In the genomic region with DNA sequence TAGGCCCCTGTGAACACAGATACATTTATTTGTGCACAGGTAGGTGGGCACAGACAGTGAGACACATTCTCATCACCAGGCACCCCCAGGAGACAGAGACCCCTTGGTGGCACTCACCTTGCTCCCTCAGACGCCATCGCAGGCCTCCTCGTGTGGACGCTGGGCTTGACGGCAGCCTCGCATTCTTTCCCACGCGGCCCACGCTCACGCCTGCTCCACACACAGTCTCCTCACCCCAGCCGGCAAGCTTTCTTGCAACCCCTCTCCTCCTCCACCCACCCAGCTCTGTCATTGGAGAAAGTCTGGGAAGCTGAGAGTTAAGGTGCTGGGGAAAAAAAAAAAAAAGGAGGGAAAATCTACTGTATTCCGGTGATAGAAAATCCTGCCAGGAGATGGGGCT, we compare ENCODE assay signal across 25 cellular contexts. TPM values are rescaled to one million over a fixed set of nuclear protein-coding genes. Genes with fewer than 3 reads are reported as not detected.
DNase-seq lines count a peak whose midpoint lies in the region; ATAC-seq, FAIRE-seq and TF ChIP-seq lines count a peak whose summit lies in the region.
"Had no signal": no experiment of that assay in that cellular context is flagged by ENCODE, and none has a peak within 500 bp of the region (broad histone marks: within the 10 kb centered on the region; RNA-seq: fewer than 3 reads in every experiment).

No MANE protein-coding gene starts in this region.

- H2BK120ac ChIP-seq in IMR-90 (ENCODE audit: low read depth, low read length) = no peak overlapping the region

- H2AK9ac ChIP-seq in IMR-90 (replicated peaks; ENCODE audit: low read depth, low read length, poor library complexity) = no peak overlapping the region

- peak overlapping the region; percentile 13; the same call in 1 of the 2 replicates for H3K14ac ChIP-seq in IMR-90 (replicated peaks; ENCODE audit: low read depth, low read length)

- no peak overlapping the region for H3K18ac ChIP-seq in IMR-90 (ENCODE audit: low read depth, low read length)

- H3K4me2 ChIP-seq in IMR-90 (ENCODE audit: low read depth, low read length) = no peak overlapping the region

- peaks cover 26% of the 10 kb centered on the region for H3K4me1 ChIP-seq in IMR-90 (ENCODE audit: control insufficient read depth, insufficient read depth, low read length)
- peaks cover 0 to 57% (median 52%) of the 10 kb centered on the region in 4 donors for H3K4me1 ChIP-seq in tibial artery

- TF ChIP-seq CTCF in IMR-90 (conservative IDR thresholded peaks at IDR 0.05; ENCODE audit: low read depth, low read length) = no peak
- TF ChIP-seq CTCF in neural crest cell (conservative IDR thresholded peaks at IDR 0.05) = no peak
- TF ChIP-seq CTCF in tibial artery (IDR thresholded peaks at IDR 0.05) = no peak

- no peak overlapping the region for H2BK5ac ChIP-seq in IMR-90 (ENCODE audit: low read depth, low read length, poor library complexity, severe bottlenecking)

- BruUV-seq in IMR-90 (replicated peaks; lab: Mats Ljungman, UMichigan) = no TSS peak

- no peak overlapping the region for H2BK15ac ChIP-seq in IMR-90 (ENCODE audit: low read depth, low read length)

- DNase-seq in IMR-90 (peak; percentile 24), neural crest cell (ENCODE audit: low read depth, low spot score) (no peak), tibial artery (no peak), SKM-1 treated with dmso at 0.1 percent for 144 hours (lab: John Stamatoyannopoulos, UW; ENCODE audit: unreplicated experiment) (no peak), frontal cortex (ENCODE audit: low spot score in 2 of 2) (no peak)
- DNase-seq: activated CD8-positive, alpha-beta T cell treated with anti-CD3 and anti-CD28 coated beads for 36 hours; activated naive CD4-positive, alpha-beta T cell treated with Interleukin-2 at 50 U/mL for 16 hours; activated T-cell treated with anti-CD3 and anti-CD28 coated beads, Interleukin-2, amount 50 U/mL, for 1 hour; BE2C; Caco-2; effector memory CD4-positive, alpha-beta T cell; esophagus squamous epithelium; glutamatergic neuron; Kasumi-1; NCI-H1092; NCI-H2029 treated with DMSO at 0.1 percent for 48 hours; NCI-H510A; RPMI8226; transverse colon had no signal

- H3K56ac ChIP-seq in IMR-90 (ENCODE audit: extremely low read depth, insufficient read depth, low read length) = no peak overlapping the region

- H3K27ac ChIP-seq in IMR-90 (ENCODE audit: insufficient read depth, low read length) (peak overlapping the region; percentile 64; the same call in 1 of the 2 replicates), cingulate gyrus (ENCODE audit: low read depth, low read length) (peak overlapping the region; percentile 61), tibial artery (peak overlapping the region; percentile 98 to 99)
- H3K27ac ChIP-seq: esophagus squamous epithelium, right lobe of liver had no signal

- no peak overlapping the region for H3K23ac ChIP-seq in IMR-90 (ENCODE audit: low read depth, low read length)

- H4K5ac ChIP-seq in IMR-90 (ENCODE audit: low read depth, low read length) = no peak overlapping the region

- TF ChIP-seq RAD21 in IMR-90 (IDR thresholded peaks at IDR 0.05; ENCODE audit: low read length) = no peak

- H3K4me3 Mint-ChIP-seq in neural crest cell = no peak overlapping the region
- H3K4me3 Mint-ChIP-seq: activated CD8-positive, alpha-beta T cell treated with anti-CD3 and anti-CD28 coated beads for 36 hours; stimulated activated effector memory CD8-positive, alpha-beta T cell treated with anti-CD3 and anti-CD28 coated beads, Interleukin-12 subunit alpha, Interleukin-12 subunit beta, amount 100 ng/mL, for 72 hours had no signal

- 0 out of 2 replicates have a peak overlapping the region, but pooled peaks have one; percentile 71 for H3K4ac ChIP-seq in IMR-90 (ENCODE audit: low read depth, low read length)

- ATAC-seq in IMR-90 (ENCODE audit: low read depth) (no peak), HG02884 (IDR thresholded peaks at IDR 0.05; ENCODE audit: unreplicated experiment) (no peak)
- ATAC-seq: activated CD8-positive, alpha-beta T cell treated with anti-CD3 and anti-CD28 coated beads for 36 hours; right lobe of liver; stimulated activated effector memory CD8-positive, alpha-beta T cell treated with anti-CD3 and anti-CD28 coated beads, Interleukin-12 subunit alpha, Interleukin-12 subunit beta, amount 100 ng/mL, for 72 hours had no signal

- no peak overlapping the region for H2BK20ac ChIP-seq in IMR-90 (ENCODE audit: low read depth, low read length)

- in situ Hi-C loops in IMR-90 (cut with MboI; ENCODE audit: low sequenced_read_pairs) = no loop called here

- H3K9me3 ChIP-seq in IMR-90 (ENCODE audit: control insufficient read depth, insufficient read depth, low read length) (no peaks in the 10 kb centered on the region), tibial artery (no peaks in the 10 kb centered on the region)
- H3K9me3 ChIP-seq: BE2C, Caco-2, esophagus squamous epithelium, HAP-1, right lobe of liver, transverse colon had no signal

- TF ChIP-seq POLR2A in IMR-90 (IDR thresholded peaks at IDR 0.05; ENCODE audit: low read depth, low read length) = no peak

- H4K8ac ChIP-seq in IMR-90 (ENCODE audit: low read depth in 2 of 2, low read length in 2 of 2) = no peak overlapping the region

- H3K36me3 ChIP-seq in IMR-90 (ENCODE audit: control insufficient read depth, insufficient read depth, low read length) = peaks cover 32% of the 10 kb centered on the region
- H3K36me3 ChIP-seq in tibial artery = peaks cover 3 to 5% (median 4%) of the 10 kb centered on the region in 3 donors
- H3K36me3 ChIP-seq: BE2C, HAP-1, right lobe of liver, transverse colon had no signal

- H3K9ac ChIP-seq in IMR-90 (ENCODE audit: low read depth, low read length) = no peak overlapping the region

- H3K4me3 ChIP-seq in IMR-90 (ENCODE audit: insufficient read depth, low read depth, low read length) = no peak overlapping the region
- H3K4me3 ChIP-seq in tibial artery = no peak overlapping the region
- H3K4me3 ChIP-seq: esophagus squamous epithelium, HAP-1, right lobe of liver, transverse colon had no signal

- no peak overlapping the region for H4K91ac ChIP-seq in IMR-90 (ENCODE audit: insufficient read depth, low read depth, low read length)

- FAIRE-seq in frontal cortex (lab: Jason Lieb, UNC) = no peak

- POLR2A ChIA-PET in IMR-90 (lab: Charles Lee; ENCODE audit: unreplicated experiment) = interaction anchor here (0.6 to 1.2 kb wide), 3 partner anchors 32 to 88 kb away, joined by 3 to 6 read pairs (median 3); no protein-coding TSS in a partner anchor

- H3K27ac Mint-ChIP-seq in neural crest cell (ENCODE audit: unreplicated experiment) = peak overlapping the region; percentile 71
- H3K27ac Mint-ChIP-seq: activated CD8-positive, alpha-beta T cell treated with anti-CD3 and anti-CD28 coated beads for 36 hours; stimulated activated effector memory CD8-positive, alpha-beta T cell treated with anti-CD3 and anti-CD28 coated beads, Interleukin-12 subunit alpha, Interleukin-12 subunit beta, amount 100 ng/mL, for 72 hours had no signal

- intact Hi-C loops in IMR-90 (cut with micrococcal nuclease) (no loop called here), tibial artery (cut with DNase I; ENCODE audit: low total_unique reads) (no loop called here)

- no peaks in the 10 kb centered on the region for H3K27me3 Mint-ChIP-seq in neural crest cell (ENCODE audit: low read depth)
- H3K27me3 Mint-ChIP-seq: activated CD8-positive, alpha-beta T cell treated with anti-CD3 and anti-CD28 coated beads for 36 hours had no signal

- H3K27me3 ChIP-seq in IMR-90 (ENCODE audit: control insufficient read depth, insufficient read depth, low read length) (no peaks in the 10 kb centered on the region), tibial artery (no peaks in the 10 kb centered on the region)
- H3K27me3 ChIP-seq: BE2C, esophagus squamous epithelium, right lobe of liver, transverse colon had no signal

- peaks cover 15 to 26% of the 10 kb centered on the region in 2 experiments; a peak in 3 of 4 replicates for H3K79me1 ChIP-seq in IMR-90 (ENCODE audit: low read depth in 1 of 2, low read length in 2 of 2)

- peaks cover 63% of the 10 kb centered on the region for H4K20me1 ChIP-seq in IMR-90 (ENCODE audit: insufficient read depth, low read length)

- H3K9me3 Mint-ChIP-seq in neural crest cell = no peaks in the 10 kb centered on the region
- H3K9me3 Mint-ChIP-seq: activated CD8-positive, alpha-beta T cell treated with anti-CD3 and anti-CD28 coated beads for 36 hours; stimulated activated effector memory CD8-positive, alpha-beta T cell treated with anti-CD3 and anti-CD28 coated beads, Interleukin-12 subunit alpha, Interleukin-12 subunit beta, amount 100 ng/mL, for 72 hours had no signal

- no CpG with 5 or more reads among the region's 12 CpGs for WGBS in IMR-90 (ENCODE audit: extremely low coverage in 2 of 2, insufficient read length in 1 of 2), 2 experiments

- H3K9me1 ChIP-seq in IMR-90 (ENCODE audit: insufficient read depth, low read length) = peaks cover 25% of the 10 kb centered on the region

- CTCF ChIA-PET in IMR-90 (lab: Yijun Ruan, JAX) = interaction anchor here (0.6 kb wide), 1 partner anchor 116 kb away, joined by 4 read pairs; no protein-coding TSS in a partner anchor

- H3K36me3 Mint-ChIP-seq in neural crest cell (ENCODE audit: low read depth) = no peaks in the 10 kb centered on the region
- H3K36me3 Mint-ChIP-seq: stimulated activated effector memory CD8-positive, alpha-beta T cell treated with anti-CD3 and anti-CD28 coated beads, Interleukin-12 subunit alpha, Interleukin-12 subunit beta, amount 100 ng/mL, for 72 hours had no signal

- no peak overlapping the region for H2AFZ ChIP-seq in IMR-90 (replicated peaks; ENCODE audit: low read length, poor library complexity)

- peaks cover 63% of the 10 kb centered on the region for H3K4me1 Mint-ChIP-seq in neural crest cell

- peak overlapping the region; percentile 17; the same call in 1 of the 2 replicates for H2AK5ac ChIP-seq in IMR-90 (ENCODE audit: low read depth, low read length)

- dilution Hi-C loops in IMR-90 (cut with HindIII; ENCODE audit: low sequenced_read_pairs, unreplicated experiment) = no loop called here

RNA-seq across cellular contexts. Expression of gene SGCA, which starts 14.8 kb away (rescaled TPM):
- not detected in 2 replicates for total RNA-seq in IMR-90 (2012; rRNA removed)
- 0.19 and 0.55 TPM in 2 replicates for polyA plus RNA-seq in IMR-90 (2012; rRNA removed)
- polyA plus RNA-seq in IMR-90 (2012; cell fraction: cytosol; rRNA removed) = 0.36 and 0.43 TPM in 2 replicates
- 0.34 TPM in 1 of 2 replicates, not detected in the other for polyA plus RNA-seq in IMR-90 (2012; cell fraction: nucleus; rRNA removed; ENCODE audit: low replicate concordance)
- total RNA-seq in neural crest cell = not detected in 2 replicates
- total RNA-seq in frontal cortex = not detected
- total RNA-seq: Caco-2, cerebellum had no signal

RNA-seq across cellular contexts. Expression of gene COL1A1, which starts 20.8 kb away (rescaled TPM):
- total RNA-seq in IMR-90 (2012; rRNA removed) (1,825 and 2,180 TPM in 2 replicates), neural crest cell (13.3 and 14.8 TPM in 2 replicates), frontal cortex (26.1 TPM)
- polyA plus RNA-seq in IMR-90 (2012; rRNA removed) = 4,117 and 4,350 TPM in 2 replicates
- polyA plus RNA-seq in IMR-90 (2012; cell fraction: cytosol; rRNA removed) = 6,648 and 7,973 TPM in 2 replicates
- 7,018 and 18,611 TPM in 2 replicates for polyA plus RNA-seq in IMR-90 (2012; cell fraction: nucleus; rRNA removed; ENCODE audit: low replicate concordance)

RNA-seq across cellular contexts. Expression of gene PPP1R9B, which starts 30.1 kb away (rescaled TPM):
- total RNA-seq in IMR-90 (2012; rRNA removed) = 28.0 and 38.6 TPM in 2 replicates
- polyA plus RNA-seq in IMR-90 (2012; rRNA removed) = 23.0 and 25.8 TPM in 2 replicates
- 16.2 and 19.3 TPM in 2 replicates for polyA plus RNA-seq in IMR-90 (2012; cell fraction: cytosol; rRNA removed)
- 42.2 and 55.1 TPM in 2 replicates for polyA plus RNA-seq in IMR-90 (2012; cell fraction: nucleus; rRNA removed; ENCODE audit: low replicate concordance)
- total RNA-seq in neural crest cell = 67.1 and 68.8 TPM in 2 replicates
- 68.9 TPM for total RNA-seq in frontal cortex

RNA-seq across cellular contexts. Expression of gene SAMD14, which starts 50.6 kb away (rescaled TPM):
- 1.4 TPM in 2 replicates for total RNA-seq in IMR-90 (2012; rRNA removed)
- 6.2 and 6.7 TPM in 2 replicates for polyA plus RNA-seq in IMR-90 (2012; rRNA removed)
- polyA plus RNA-seq in IMR-90 (2012; cell fraction: cytosol; rRNA removed) = 2.7 and 5.4 TPM in 2 replicates
- polyA plus RNA-seq in IMR-90 (2012; cell fraction: nucleus; rRNA removed; ENCODE audit: low replicate concordance) = 20.9 and 34.4 TPM in 2 replicates
- 26.1 and 28.7 TPM in 2 replicates for total RNA-seq in neural crest cell
- total RNA-seq in frontal cortex = 21.2 TPM

Comparison
In these comparisons a context has a peak if more than half of its experiments do, and no peak if none do; other contexts are left out.
1. RNA of gene COL1A1, which starts 20.8 kb away (total RNA-seq): 1,825 to 2,180 TPM in IMR-90; 26.1 TPM in frontal cortex (single experiment) and 13.3 to 14.8 TPM in neural crest cell; every median in the first group is over 10 times any median in the second.
2. Peak in every context shown above with its lines, with median percentiles within 50 percentile points of each other: H3K27ac ChIP-seq.